Comparison of ENCODE assay signal across 26 cellular contexts in the genomic region with DNA sequence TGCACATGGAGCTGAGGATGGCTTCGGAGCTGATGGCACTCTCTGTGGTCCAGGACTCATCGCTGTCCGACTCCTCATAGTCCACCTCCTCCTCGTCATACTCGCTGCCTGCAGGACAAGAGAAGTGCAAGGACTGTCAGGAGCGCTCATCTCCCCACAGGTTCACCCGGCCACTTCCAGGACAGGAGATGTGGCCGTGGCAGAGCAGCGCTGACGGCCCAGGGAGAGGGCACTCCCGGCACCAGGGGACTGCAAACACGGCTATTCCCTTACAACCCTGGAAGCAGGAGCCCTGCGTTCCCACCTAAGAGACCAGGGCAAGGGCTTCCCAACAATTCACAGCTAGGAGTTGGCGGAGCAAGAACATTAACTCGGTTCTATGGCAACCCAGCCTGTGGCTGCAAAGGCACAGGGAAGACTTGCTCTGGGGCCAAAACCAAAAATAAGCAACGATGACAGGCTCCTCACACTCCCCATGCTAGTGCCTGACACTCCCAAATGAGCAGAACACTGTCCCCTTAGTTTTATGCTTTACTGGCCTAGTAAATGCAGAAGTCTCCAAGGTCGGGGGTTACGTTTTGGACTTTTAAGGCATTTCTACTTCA.
"Had no signal": no experiment of that assay in that cellular context is flagged by ENCODE, and none has a peak within 500 bp of the region (broad histone marks: within the 10 kb centered on the region; RNA-seq: fewer than 3 reads in every experiment).

No MANE protein-coding gene starts in this region.

- H3K4me2 ChIP-seq: hepatocyte, smooth muscle cell had no signal

- H3K27ac Mint-ChIP-seq: activated CD4-positive, alpha-beta memory T cell treated with anti-CD3 and anti-CD28 coated beads, Interleukin-2, amount 10 ng/mL, durations not matched to agents 7 days and 5 days; activated CD4-positive, alpha-beta T cell treated with anti-CD3 and anti-CD28 coated beads, Interleukin-2, amount 10 ng/mL, durations not matched to agents 7 days and 5 days; activated naive CD4-positive, alpha-beta T cell treated with anti-CD3 and anti-CD28 coated beads, Interleukin-2, amount 50 U/mL, for 24 hours; activated T-helper 2 cell treated with anti-CD3 and anti-CD28 coated beads, Interferon-gamma antibody, Interleukin-2, Interleukin-4, amounts not matched to agents 10 μg/mL and 5 μg/mL and 100 μg/mL, durations not matched to agents 14 hours and 24 hours and 36 hours; T-helper 1 cell treated with Interleukin-12 subunit alpha and Interleukin-12 subunit beta and Interleukin-4 antibody, amounts not matched to agents 30 μg/mL and 1 μg/mL, for 36 hours had no signal

- ATAC-seq: gastrocnemius medialis; left colon; pancreas; stimulated activated naive B cell treated with anti-CD40 and anti-IgM and Interleukin-4, amounts not matched to agents 10 μg/mL and 1 μg/mL and 100 μg/mL, for 72 hours; upper lobe of right lung had no signal

- H3K9me3 Mint-ChIP-seq: activated CD4-positive, alpha-beta memory T cell treated with anti-CD3 and anti-CD28 coated beads, Interleukin-2, amount 10 ng/mL, durations not matched to agents 7 days and 5 days; activated CD4-positive, alpha-beta T cell treated with anti-CD3 and anti-CD28 coated beads, Interleukin-2, amount 10 ng/mL, durations not matched to agents 7 days and 5 days; activated naive CD4-positive, alpha-beta T cell treated with anti-CD3 and anti-CD28 coated beads, Interleukin-2, amount 50 U/mL, for 24 hours; activated T-cell treated with anti-CD3 and anti-CD28 coated beads, Interleukin-2, amount 50 U/mL, for 4 hours; activated T-helper 2 cell treated with anti-CD3 and anti-CD28 coated beads, Interferon-gamma antibody, Interleukin-2, Interleukin-4, amounts not matched to agents 10 μg/mL and 5 μg/mL and 100 μg/mL, durations not matched to agents 14 hours and 24 hours and 36 hours; central memory CD8-positive, alpha-beta T cell; natural killer cell; stimulated activated naive B cell treated with anti-CD40 and anti-IgM and Interleukin-4, amounts not matched to agents 10 μg/mL and 1 μg/mL and 100 μg/mL, for 72 hours; T-helper 1 cell treated with Interleukin-12 subunit alpha and Interleukin-12 subunit beta and Interleukin-4 antibody, amounts not matched to agents 30 μg/mL and 1 μg/mL, for 36 hours had no signal

- DNase-seq: activated CD4-positive, alpha-beta memory T cell treated with anti-CD3 and anti-CD28 coated beads, Interleukin-2, amount 10 ng/mL, durations not matched to agents 7 days and 5 days; activated CD4-positive, alpha-beta T cell treated with anti-CD3 and anti-CD28 coated beads for 1 hour; activated CD4-positive, alpha-beta T cell treated with anti-CD3 and anti-CD28 coated beads, Interleukin-2, amount 10 ng/mL, durations not matched to agents 7 days and 5 days; effector CD8-positive, alpha-beta T cell; erythroblast; gastrocnemius medialis; glutamatergic neuron; left colon; mammary epithelial cell; natural killer cell; pancreas; retina; stimulated activated naive B cell treated with anti-CD40 and anti-IgM and Interleukin-4, amounts not matched to agents 10 μg/mL and 1 μg/mL and 100 μg/mL, for 72 hours; stomach; T1000; tibial artery; upper lobe of right lung had no signal

- H3K4me3 ChIP-seq: gastrocnemius medialis, hepatocyte, pancreas, prostate gland, smooth muscle cell, stomach, suprapubic skin, tibial artery, upper lobe of right lung had no signal

- H3K27ac ChIP-seq: gastrocnemius medialis, hepatocyte, pancreas, prostate gland, stomach, suprapubic skin, tibial artery, upper lobe of right lung had no signal

- H3K9me3 ChIP-seq: gastrocnemius medialis, pancreas, prostate gland, stomach, suprapubic skin, tibial artery, upper lobe of right lung had no signal

- H3K36me3 Mint-ChIP-seq: natural killer cell had no signal

- H3K27me3 Mint-ChIP-seq: activated CD4-positive, alpha-beta memory T cell treated with anti-CD3 and anti-CD28 coated beads, Interleukin-2, amount 10 ng/mL, durations not matched to agents 7 days and 5 days; activated CD4-positive, alpha-beta T cell treated with anti-CD3 and anti-CD28 coated beads, Interleukin-2, amount 10 ng/mL, durations not matched to agents 7 days and 5 days; activated naive CD4-positive, alpha-beta T cell treated with anti-CD3 and anti-CD28 coated beads, Interleukin-2, amount 50 U/mL, for 24 hours; central memory CD8-positive, alpha-beta T cell; stimulated activated naive B cell treated with anti-CD40 and anti-IgM and Interleukin-4, amounts not matched to agents 10 μg/mL and 1 μg/mL and 100 μg/mL, for 72 hours had no signal

- H3K4me3 Mint-ChIP-seq: activated CD4-positive, alpha-beta memory T cell treated with anti-CD3 and anti-CD28 coated beads, Interleukin-2, amount 10 ng/mL, durations not matched to agents 7 days and 5 days; activated CD4-positive, alpha-beta T cell treated with anti-CD3 and anti-CD28 coated beads, Interleukin-2, amount 10 ng/mL, durations not matched to agents 7 days and 5 days; activated T-cell treated with anti-CD3 and anti-CD28 coated beads, Interleukin-2, amount 50 U/mL, for 4 hours; central memory CD8-positive, alpha-beta T cell; natural killer cell; stimulated activated naive B cell treated with anti-CD40 and anti-IgM and Interleukin-4, amounts not matched to agents 10 μg/mL and 1 μg/mL and 100 μg/mL, for 72 hours; T-helper 1 cell treated with Interleukin-12 subunit alpha and Interleukin-12 subunit beta and Interleukin-4 antibody, amounts not matched to agents 30 μg/mL and 1 μg/mL, for 36 hours had no signal

- H3K4me1 ChIP-seq: pancreas, prostate gland, upper lobe of right lung had no signal

- H3K27me3 ChIP-seq: gastrocnemius medialis, hepatocyte, pancreas, stomach, suprapubic skin, tibial artery, upper lobe of right lung had no signal

- H3K36me3 ChIP-seq: gastrocnemius medialis, pancreas, prostate gland had no signal
